In the genomic region with DNA sequence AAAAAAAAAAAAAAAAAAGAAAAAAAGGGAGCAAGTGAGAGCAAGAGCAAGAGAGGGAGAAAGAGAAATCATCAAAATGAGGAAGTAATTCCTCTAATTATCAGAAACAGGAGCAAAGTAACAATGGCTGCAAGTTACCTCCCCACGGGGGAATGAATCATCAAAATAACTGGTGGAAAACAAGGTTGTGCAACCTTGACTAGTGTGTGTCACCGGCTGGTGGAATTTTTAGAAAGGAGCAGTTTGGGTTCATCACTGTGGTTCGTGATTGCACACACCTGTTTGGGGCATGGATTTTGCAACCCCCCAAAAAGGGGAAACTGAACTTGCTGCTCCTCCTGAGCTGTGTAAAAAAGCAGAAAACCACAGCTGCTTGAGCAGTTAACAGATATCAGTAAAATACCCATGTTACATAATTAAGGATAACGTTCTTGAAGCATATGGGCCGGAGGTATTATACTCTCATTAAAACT, we compare ENCODE assay signal across 8 cellular contexts.
DNase-seq lines count a peak whose midpoint lies in the region; ATAC-seq lines count a peak whose summit lies in the region.

No MANE protein-coding gene starts in this region.

- ATAC-seq in HG03469 (IDR thresholded peaks at IDR 0.05; ENCODE audit: unreplicated experiment): peak; percentile 48
- no peak for ATAC-seq in left lobe of liver

- DNase-seq in AG20443 (ENCODE audit: low spot score) (peak; percentile 68), UCSD-AML1 (lab: John Stamatoyannopoulos, UW; ENCODE audit: unreplicated experiment) (peak; percentile 51), left lobe of liver (ENCODE audit: low spot score) (peak; percentile 47), RKO (ENCODE audit: low spot score) (no peak), 8988T (no peak), NCI-H1105 (lab: John Stamatoyannopoulos, UW) (no peak), SHP77 treated with DMSO at 0.1 percent for 48 hours (lab: John Stamatoyannopoulos, UW) (no peak)

Comparison
In these comparisons a context has a peak if more than half of its experiments do, and no peak if none do; other contexts are left out.
1. DNase-seq: peak in AG20443 (single experiment), UCSD-AML1 (single experiment) and left lobe of liver (single experiment); none in RKO (single experiment), 8988T (single experiment), NCI-H1105 (single experiment) and SHP77 treated with DMSO at 0.1 percent for 48 hours (single experiment).